8 cellular contexts compared by ENCODE assay signal in genomic region chr4:101345596-101346311, GRCh38. TPM values are rescaled to one million over a fixed set of nuclear protein-coding genes. Genes with fewer than 3 reads are reported as not detected.
DNase-seq lines count a peak whose midpoint lies in the region; ATAC-seq and TF ChIP-seq lines count a peak whose summit lies in the region.

No MANE protein-coding gene starts in this region.

- DNase-seq in D341Med (ENCODE audit: low spot score) = peak; percentile 78
- peak; percentile 58 for DNase-seq in RWPE2 (ENCODE audit: low spot score)
- DNase-seq in head of caudate nucleus = peak; percentile 16 to 80 (median 58)
- DNase-seq in osteocyte (ENCODE audit: extremely low spot score, unreplicated experiment) = peak; percentile 84
- peak; percentile 51 to 87 for DNase-seq in tibial artery

- TF ChIP-seq CTCF in RWPE2 (IDR thresholded peaks at IDR 0.05; ENCODE audit: poor library complexity, severe bottlenecking) = no peak
- no peak for TF ChIP-seq CTCF in osteocyte (IDR thresholded peaks at IDR 0.05)
- TF ChIP-seq CTCF in tibial artery (IDR thresholded peaks at IDR 0.05) = no peak

- H3K36me3 Mint-ChIP-seq in activated naive CD4-positive, alpha-beta T cell treated with anti-CD3 and anti-CD28 coated beads, Interleukin-2, amount 50 U/mL, for 24 hours = no peaks in the 10 kb centered on the region
- peaks cover 2% of the 10 kb centered on the region for H3K36me3 Mint-ChIP-seq in osteocyte (ENCODE audit: unreplicated experiment)

- intact Hi-C loops in head of caudate nucleus (cut with DNase I) (loop anchor here (5.0 to 10.0 kb wide), 2 partner anchors 153 to 181 kb away; no protein-coding TSS in a partner anchor), tibial artery (cut with DNase I; ENCODE audit: low total_unique reads) (no loop called here)

- ATAC-seq in HG03432 (IDR thresholded peaks at IDR 0.05; ENCODE audit: unreplicated experiment) (peak; percentile 11), RWPE2 (ENCODE audit: low read depth) (no peak), GM18520 (IDR thresholded peaks at IDR 0.05; ENCODE audit: unreplicated experiment) (no peak)

- peaks cover 30% of the 10 kb centered on the region for H3K4me1 ChIP-seq in RWPE2 (ENCODE audit: insufficient read depth, poor library complexity, severe bottlenecking)
- H3K4me1 ChIP-seq in tibial artery = peaks cover 0 to 35% (median 22%) of the 10 kb centered on the region in 4 donors

- H3K27me3 Mint-ChIP-seq in activated naive CD4-positive, alpha-beta T cell treated with anti-CD3 and anti-CD28 coated beads, Interleukin-2, amount 50 U/mL, for 24 hours = peaks cover 6% of the 10 kb centered on the region
- H3K27me3 Mint-ChIP-seq in osteocyte (ENCODE audit: unreplicated experiment) = no peaks in the 10 kb centered on the region

- H3K9me3 ChIP-seq in RWPE2 (ENCODE audit: severe bottlenecking) = no peaks in the 10 kb centered on the region
- H3K9me3 ChIP-seq in tibial artery = no peaks in the 10 kb centered on the region

- H3K9me3 Mint-ChIP-seq in activated naive CD4-positive, alpha-beta T cell treated with anti-CD3 and anti-CD28 coated beads, Interleukin-2, amount 50 U/mL, for 24 hours = no peaks in the 10 kb centered on the region
- H3K9me3 Mint-ChIP-seq in osteocyte (ENCODE audit: unreplicated experiment) = no peaks in the 10 kb centered on the region

- H3K27ac Mint-ChIP-seq in activated naive CD4-positive, alpha-beta T cell treated with anti-CD3 and anti-CD28 coated beads, Interleukin-2, amount 50 U/mL, for 24 hours = peak overlapping the region; percentile 31
- peak overlapping the region; percentile 87 for H3K27ac Mint-ChIP-seq in osteocyte (ENCODE audit: unreplicated experiment)

- H3K4me3 Mint-ChIP-seq in activated naive CD4-positive, alpha-beta T cell treated with anti-CD3 and anti-CD28 coated beads, Interleukin-2, amount 50 U/mL, for 24 hours = peak overlapping the region; percentile 93
- peak overlapping the region; percentile 87 for H3K4me3 Mint-ChIP-seq in osteocyte (ENCODE audit: unreplicated experiment)

- H3K36me3 ChIP-seq in RWPE2 (ENCODE audit: low read depth) (peaks cover 15% of the 10 kb centered on the region), tibial artery (no peaks in the 10 kb centered on the region)

- H3K4me3 ChIP-seq in RWPE2 (ENCODE audit: severe bottlenecking) (peak overlapping the region; percentile 80), tibial artery (peak overlapping the region; percentile 86 to 98)

- no peaks in the 10 kb centered on the region for H3K27me3 ChIP-seq in RWPE2 (ENCODE audit: insufficient read depth, poor library complexity, severe bottlenecking)
- H3K27me3 ChIP-seq in tibial artery = no peaks in the 10 kb centered on the region

- peaks cover 44% of the 10 kb centered on the region for H3K4me1 Mint-ChIP-seq in activated naive CD4-positive, alpha-beta T cell treated with anti-CD3 and anti-CD28 coated beads, Interleukin-2, amount 50 U/mL, for 24 hours
- H3K4me1 Mint-ChIP-seq in osteocyte (ENCODE audit: unreplicated experiment) = peaks cover 33% of the 10 kb centered on the region

- H3K27ac ChIP-seq in RWPE2 (ENCODE audit: poor library complexity, severe bottlenecking) (peak overlapping the region; percentile 94), tibial artery (peak overlapping the region; percentile 90 to 94)

RNA-seq across cellular contexts. Expression of gene PPP3CA, which starts 1.6 kb away (rescaled TPM):
- total RNA-seq in osteocyte = 40.5 and 41.5 TPM in 2 replicates
